In the genomic region with DNA sequence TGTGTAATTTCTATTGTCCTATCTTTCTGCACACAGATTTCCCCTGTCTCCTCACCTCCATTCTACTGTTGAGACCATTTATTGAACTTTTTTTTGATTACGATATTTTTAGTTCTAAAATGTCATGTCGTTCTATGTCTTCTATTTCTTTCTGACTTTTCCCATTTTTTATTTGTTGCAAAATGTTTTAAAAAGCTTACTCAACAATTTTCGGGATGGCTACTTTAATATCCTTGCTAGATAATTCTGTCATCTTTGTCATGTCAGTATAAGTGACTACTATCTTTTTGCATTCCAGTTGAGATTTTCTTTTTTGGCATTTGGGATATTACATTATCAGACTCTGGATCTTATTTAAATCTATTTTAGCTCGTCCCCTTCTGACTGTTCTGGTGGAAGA, we compare ENCODE assay signal across 32 cellular contexts. TPM values are rescaled to one million over a fixed set of nuclear protein-coding genes. Genes with fewer than 3 reads are reported as not detected.
"Had no signal": no experiment of that assay in that cellular context is flagged by ENCODE, and none has a peak within 500 bp of the region (broad histone marks: within the 10 kb centered on the region; RNA-seq: fewer than 3 reads in every experiment).

No MANE protein-coding gene starts in this region.

- H3K9me3 Mint-ChIP-seq: nephron progenitor cell; stimulated activated memory B cell treated with anti-CD40 and anti-IgM and Interleukin-4, amounts not matched to agents 10 μg/mL and 1 μg/mL and 100 μg/mL, for 72 hours; stimulated activated naive CD8-positive, alpha-beta T cell treated with anti-CD3 and anti-CD28 coated beads, Interleukin-15, amount 100 ng/mL, for 72 hours; type B pancreatic cell had no signal

- ATAC-seq: naive thymus-derived CD8-positive, alpha-beta T cell; natural killer cell treated with Interleukin-12 subunit alpha and Interleukin-12 subunit beta and Interleukin-15 and Interleukin-18, amount 100 ng/mL, for 72 hours; psoas muscle; right cardiac atrium; sciatic nerve; stimulated activated memory B cell treated with anti-CD40 and anti-IgM and Interleukin-4, amounts not matched to agents 10 μg/mL and 1 μg/mL and 100 μg/mL, for 72 hours; stimulated activated naive CD8-positive, alpha-beta T cell treated with anti-CD3 and anti-CD28 coated beads, Interleukin-15, amount 100 ng/mL, for 72 hours; stimulated activated naive CD8-positive, alpha-beta T cell treated with anti-CD3 and anti-CD28 coated beads, Interleukin-15, Interleukin-2, amounts not matched to agents 100 U/mL and 50 U/mL, for 24 hours; upper lobe of right lung had no signal

- DNase-seq: naive thymus-derived CD8-positive, alpha-beta T cell; nephron progenitor cell; nucleus accumbens; posterior cingulate gyrus; psoas muscle; right cardiac atrium; spleen; stimulated activated CD4-positive, alpha-beta T cell treated with anti-CD3 and anti-CD28 coated beads, Interleukin-12 subunit alpha, Interleukin-12 subunit beta, amount 100 ng/mL, for 4 hours; stimulated activated CD4-positive, alpha-beta T cell treated with anti-CD3 and anti-CD28 coated beads, Interleukin-1b, Interleukin-23, amount 100 ng/mL, for 48 hours; stimulated activated CD4-positive, alpha-beta T cell treated with anti-CD3 and anti-CD28 coated beads, Interleukin-4, amount 100 ng/mL, for 1 hour; stimulated activated CD4-positive, alpha-beta T cell treated with anti-CD3 and anti-CD28 coated beads, Interleukin-4, amount 100 ng/mL, for 4 hours; stimulated activated CD8-positive, alpha-beta memory T cell treated with anti-CD3 and anti-CD28 coated beads, Interleukin-4, amount 100 ng/mL, for 48 hours; stimulated activated naive CD4-positive, alpha-beta T cell; stimulated activated naive CD8-positive, alpha-beta T cell treated with anti-CD3 and anti-CD28 coated beads, Interleukin-15, amount 100 ng/mL, for 72 hours; stimulated activated naive CD8-positive, alpha-beta T cell treated with anti-CD3 and anti-CD28 coated beads, Interleukin-15, Interleukin-2, amounts not matched to agents 100 U/mL and 50 U/mL, for 24 hours; substantia nigra; testis; tibial artery; transverse colon; upper lobe of right lung; uterus had no signal

- H3K27ac ChIP-seq: neutrophil, parathyroid adenoma, psoas muscle, skin epidermis, spleen, suprapubic skin, testis, tibial artery, transverse colon, upper lobe of right lung, uterus had no signal

- H3K36me3 ChIP-seq: neutrophil, spleen, suprapubic skin, tibial artery, transverse colon, upper lobe of right lung, uterus had no signal

- H3K27me3 Mint-ChIP-seq: naive thymus-derived CD8-positive, alpha-beta T cell; progenitor cell of endocrine pancreas; stimulated activated memory B cell treated with anti-CD40 and anti-IgM and Interleukin-4, amounts not matched to agents 10 μg/mL and 1 μg/mL and 100 μg/mL, for 72 hours; stimulated activated naive CD8-positive, alpha-beta T cell treated with anti-CD3 and anti-CD28 coated beads, Interleukin-15, amount 100 ng/mL, for 72 hours; type B pancreatic cell had no signal

- H3K4me1 ChIP-seq: parathyroid adenoma, psoas muscle, spleen, suprapubic skin, testis, tibial artery, transverse colon, upper lobe of right lung, uterus had no signal

- H3K4me3 ChIP-seq: psoas muscle, skin epidermis, smooth muscle cell, spleen, suprapubic skin, testis, tibial artery, transverse colon, upper lobe of right lung, uterus had no signal

- H3K4me2 ChIP-seq: smooth muscle cell had no signal

- H3K4me1 Mint-ChIP-seq: naive thymus-derived CD8-positive, alpha-beta T cell; nephron progenitor cell; neural crest cell; stimulated activated memory B cell treated with anti-CD40 and anti-IgM and Interleukin-4, amounts not matched to agents 10 μg/mL and 1 μg/mL and 100 μg/mL, for 72 hours; stimulated activated naive CD8-positive, alpha-beta T cell treated with anti-CD3 and anti-CD28 coated beads, Interleukin-15, amount 100 ng/mL, for 72 hours had no signal

- H2AFZ ChIP-seq: parathyroid adenoma had no signal

- H3K9ac ChIP-seq: parathyroid adenoma had no signal

- H3K4me3 Mint-ChIP-seq: naive thymus-derived CD8-positive, alpha-beta T cell; natural killer cell treated with Interleukin-12 subunit alpha and Interleukin-12 subunit beta and Interleukin-15 and Interleukin-18, amount 100 ng/mL, for 72 hours; nephron progenitor cell; neural crest cell; stimulated activated memory B cell treated with anti-CD40 and anti-IgM and Interleukin-4, amounts not matched to agents 10 μg/mL and 1 μg/mL and 100 μg/mL, for 72 hours; stimulated activated naive CD8-positive, alpha-beta T cell treated with anti-CD3 and anti-CD28 coated beads, Interleukin-15, amount 100 ng/mL, for 72 hours; type B pancreatic cell had no signal

- H3K9me3 ChIP-seq: neutrophil, psoas muscle, spleen, suprapubic skin, testis, transverse colon, upper lobe of right lung, uterus had no signal

- H3K79me2 ChIP-seq: parathyroid adenoma had no signal

- H3K27ac Mint-ChIP-seq: naive thymus-derived CD8-positive, alpha-beta T cell; natural killer cell treated with Interleukin-12 subunit alpha and Interleukin-12 subunit beta and Interleukin-15 and Interleukin-18, amount 100 ng/mL, for 72 hours; nephron progenitor cell; progenitor cell of endocrine pancreas; stimulated activated memory B cell treated with anti-CD40 and anti-IgM and Interleukin-4, amounts not matched to agents 10 μg/mL and 1 μg/mL and 100 μg/mL, for 72 hours; stimulated activated naive CD8-positive, alpha-beta T cell treated with anti-CD3 and anti-CD28 coated beads, Interleukin-15, amount 100 ng/mL, for 72 hours; type B pancreatic cell had no signal

- H3K36me3 Mint-ChIP-seq: naive thymus-derived CD8-positive, alpha-beta T cell; natural killer cell treated with Interleukin-12 subunit alpha and Interleukin-12 subunit beta and Interleukin-15 and Interleukin-18, amount 100 ng/mL, for 72 hours; stimulated activated memory B cell treated with anti-CD40 and anti-IgM and Interleukin-4, amounts not matched to agents 10 μg/mL and 1 μg/mL and 100 μg/mL, for 72 hours; type B pancreatic cell had no signal

- H3K27me3 ChIP-seq: neutrophil, spleen, suprapubic skin, testis, tibial artery, transverse colon, upper lobe of right lung, uterus had no signal

RNA-seq across cellular contexts. Expression of a gene that starts 7.5 kb away (rescaled TPM):
- polyA plus RNA-seq: naive thymus-derived CD8-positive, alpha-beta T cell had no signal
